In the genomic region with DNA sequence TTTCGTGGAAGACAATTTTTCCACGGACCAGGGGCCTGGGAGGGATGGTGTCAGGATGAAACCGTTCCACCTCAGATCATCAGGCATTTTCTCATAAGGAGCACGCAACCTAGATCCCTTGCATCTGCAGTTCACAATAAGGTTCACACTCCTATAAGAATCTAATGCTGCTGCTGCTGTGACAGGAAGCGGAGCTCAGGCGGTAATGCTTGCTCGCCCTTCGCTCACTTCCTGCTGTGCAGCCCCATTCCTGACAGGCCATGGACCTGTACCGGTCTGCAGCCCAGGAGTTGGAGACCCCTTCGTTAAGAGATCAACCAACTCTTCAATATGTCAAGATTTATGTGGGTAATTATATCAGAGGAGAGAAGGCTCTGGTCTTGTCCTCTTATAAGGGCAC, we compare ENCODE assay signal across 1 cellular context.
TF ChIP-seq lines count a peak whose summit lies in the region.

No MANE protein-coding gene starts in this region.

TF ChIP-seq in SK-N-SH treated with all-trans-retinoic acid at 6 μM for 48 hours, 23 proteins besides CTCF, POLR2A, EP300 and RAD21 (continued from another document):
- TF ChIP-seq BACH2 (CRISPR knock-in tag; IDR thresholded peaks at IDR 0.05; ENCODE audit: borderline replicate concordance), result no peak
- no peak for TF ChIP-seq ZFP30 (CRISPR knock-in tag; IDR thresholded peaks at IDR 0.05)
- TF ChIP-seq ZNF8 (CRISPR knock-in tag; IDR thresholded peaks at IDR 0.05), result no peak
